Comparison of ENCODE assay signal across 23 cellular contexts in the genomic region with DNA sequence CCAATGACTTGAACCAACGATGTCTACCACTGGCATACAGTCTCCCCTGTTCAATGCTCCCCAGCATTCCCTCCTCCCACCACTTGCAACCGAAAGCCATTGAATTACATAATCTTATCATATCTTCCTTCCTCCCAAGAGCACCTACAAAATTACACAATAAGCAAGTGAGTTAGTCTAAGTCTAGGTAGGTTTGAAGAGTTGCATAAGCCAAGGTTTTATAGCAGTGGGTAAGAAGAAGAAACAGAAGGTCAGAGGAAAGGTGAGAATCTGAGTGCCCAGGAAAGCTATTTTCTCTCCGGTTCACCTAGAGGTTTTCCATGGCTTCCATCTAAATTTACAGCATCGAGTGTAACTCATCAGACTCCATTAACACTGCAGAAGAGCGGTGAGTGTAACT.
"Had no signal": no experiment of that assay in that cellular context is flagged by ENCODE, and none has a peak within 500 bp of the region (broad histone marks: within the 10 kb centered on the region; RNA-seq: fewer than 3 reads in every experiment).

No MANE protein-coding gene starts in this region.

- DNase-seq: colonic mucosa; effector memory CD4-positive, alpha-beta T cell; foreskin keratinocyte; glutamatergic neuron; heart right ventricle; left colon; left ventricle myocardium superior; lower lobe of right lung; naive thymus-derived CD8-positive, alpha-beta T cell; nephron progenitor cell; occipital lobe; pancreas; right lobe of liver; small intestine; stimulated activated CD4-positive, alpha-beta T cell treated with anti-CD3 and anti-CD28 coated beads, Interleukin-15, amount 100 ng/mL, for 24 hours; stimulated activated CD4-positive, alpha-beta T cell treated with anti-CD3 and anti-CD28 coated beads, Interleukin-2, amount 100 ng/mL, for 48 hours; stimulated activated naive B cell treated with anti-CD40 and anti-IgM and Interleukin-4, amounts not matched to agents 10 μg/mL and 1 μg/mL and 100 μg/mL, for 72 hours; stomach; transverse colon; upper lobe of right lung; uterus had no signal

- H3K36me3 ChIP-seq: colonic mucosa, esophagus muscularis mucosa, right lobe of liver, thoracic aorta, uterus had no signal

- H3K9me3 ChIP-seq: colonic mucosa, esophagus muscularis mucosa, heart right ventricle, lower lobe of right lung, pancreas, right lobe of liver, stomach, thoracic aorta, transverse colon, upper lobe of right lung, uterus had no signal

- H3K4me3 ChIP-seq: colonic mucosa, esophagus muscularis mucosa, heart right ventricle, lower lobe of right lung, pancreas, right lobe of liver, stomach, thoracic aorta, transverse colon, upper lobe of right lung, uterus had no signal

- ATAC-seq: foreskin keratinocyte; lower lobe of right lung; naive thymus-derived CD8-positive, alpha-beta T cell; right lobe of liver; stimulated activated naive B cell treated with anti-CD40 and anti-IgM and Interleukin-4, amounts not matched to agents 10 μg/mL and 1 μg/mL and 100 μg/mL, for 72 hours; upper lobe of right lung had no signal

- H3K27ac ChIP-seq: colonic mucosa, esophagus muscularis mucosa, foreskin keratinocyte, lower lobe of right lung, pancreas, right lobe of liver, stomach, thoracic aorta, upper lobe of right lung, uterus had no signal

- H3K27me3 ChIP-seq: colonic mucosa, esophagus muscularis mucosa, foreskin keratinocyte, heart right ventricle, pancreas, right lobe of liver, stomach, transverse colon, upper lobe of right lung, uterus had no signal

- H3K4me1 ChIP-seq: colonic mucosa, esophagus muscularis mucosa, foreskin keratinocyte, lower lobe of right lung, pancreas, right lobe of liver, upper lobe of right lung, uterus had no signal
